Comparison of ENCODE assay signal across 23 cellular contexts in genomic region chr10:52337225-52337624, GRCh38. TPM values are rescaled to one million over a fixed set of nuclear protein-coding genes. Genes with fewer than 3 reads are reported as not detected.
"Had no signal": no experiment of that assay in that cellular context is flagged by ENCODE, and none has a peak within 500 bp of the region (broad histone marks: within the 10 kb centered on the region; RNA-seq: fewer than 3 reads in every experiment).

No MANE protein-coding gene starts in this region.

- H3K9ac ChIP-seq: KMS-11 had no signal

- H3K27me3 ChIP-seq: SJSA1 had no signal

- FAIRE-seq: HTR-8/SVneo had no signal

- H3K36me3 ChIP-seq: SJSA1 had no signal

- H3K27ac ChIP-seq: HL-60, KMS-11, SJSA1, SK-N-MC had no signal

- DNase-seq: Kasumi-1, NCI-H1092, NCI-H1105 treated with DMSO at 0.1 percent for 48 hours, NCI-H1417 treated with DMSO at 0.1 percent for 48 hours, NCI-H146, NCI-H1694 treated with DMSO at 0.1 percent for 48 hours, NCI-H1930, NCI-H2081, NCI-H2107, NCI-H226, NCI-H446, NCI-H510A, NCI-H524 treated with DMSO at 0.1 percent for 48 hours, NCI-H69, NCI-H774, Right ventricle myocardium superior, SIG-M5 had no signal

- H3K9me3 ChIP-seq: SJSA1 had no signal

- H3K4me2 ChIP-seq: KMS-11 had no signal

- H3K4me3 ChIP-seq: SJSA1, SK-N-MC had no signal

RNA-seq across cellular contexts. Expression of gene DKK1, which starts 23.1 kb away (rescaled TPM):
- total RNA-seq: Right ventricle myocardium superior; T-helper 1 cell treated with Interleukin-12 subunit alpha and Interleukin-12 subunit beta and Interleukin-4 antibody, amounts not matched to agents 30 ng/mL and 1 ng/mL, for 36 hours had no signal
